Comparison of ENCODE assay signal across 2 cellular contexts in the genomic region with DNA sequence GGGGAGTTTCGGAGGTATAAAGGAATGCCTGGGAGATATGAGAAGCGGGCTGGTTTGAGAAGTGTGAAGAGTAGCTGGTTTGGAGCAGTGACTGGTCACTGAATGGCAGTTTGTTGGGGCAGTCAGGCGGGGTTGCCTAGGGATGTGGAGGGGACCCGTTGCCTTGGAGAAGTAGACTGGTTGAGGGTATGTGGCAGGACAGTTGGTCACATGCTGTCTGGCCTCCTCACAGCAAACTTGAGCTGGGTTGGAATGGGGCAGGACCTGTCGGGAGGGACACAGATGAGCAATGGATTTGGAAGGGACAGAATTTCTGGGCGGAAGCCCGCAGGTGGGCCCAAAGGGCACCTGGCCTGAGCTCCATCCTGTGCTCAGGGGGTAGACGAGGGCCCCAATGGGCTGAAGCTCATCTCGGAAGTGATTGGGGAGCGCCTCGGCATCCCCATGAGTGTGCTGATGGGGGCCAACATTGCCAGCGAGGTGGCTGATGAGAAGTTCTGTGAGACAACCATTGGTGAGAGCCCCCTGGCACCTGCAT.
TF ChIP-seq lines count a peak whose summit lies in the region.

No MANE protein-coding gene starts in this region.

TF ChIP-seq in liver, 16 proteins besides CTCF, POLR2A, EP300 and RAD21:
- no peak for TF ChIP-seq ATF3 (IDR thresholded peaks at IDR 0.05)
- TF ChIP-seq TAF1 (conservative IDR thresholded peaks at IDR 0.05) = no peak
TF ChIP-seq in liver: peak in this region for 0.

TF ChIP-seq in SK-N-SH, 30 proteins besides CTCF, POLR2A, EP300 and RAD21:
- no peak for TF ChIP-seq FOXM1 (IDR thresholded peaks at IDR 0.05; ENCODE audit: low read depth)
- TF ChIP-seq ZBTB33 (IDR thresholded peaks at IDR 0.05; ENCODE audit: borderline replicate concordance, low read depth) = no peak
- no peak for TF ChIP-seq MEF2A (IDR thresholded peaks at IDR 0.05; ENCODE audit: borderline replicate concordance, low read depth)
- no peak for TF ChIP-seq TEAD4 (IDR thresholded peaks at IDR 0.05; ENCODE audit: borderline replicate concordance, insufficient read depth)
- TF ChIP-seq EZH2phosphoT487 (IDR thresholded peaks at IDR 0.05; ENCODE audit: borderline replicate concordance, low read depth) = no peak
- TF ChIP-seq SMC3 (IDR thresholded peaks at IDR 0.05; ENCODE audit: low read depth, low read length) = no peak
- no peak for TF ChIP-seq RCOR1 (IDR thresholded peaks at IDR 0.05; ENCODE audit: low read length)
- no peak for TF ChIP-seq FOXJ3 (CRISPR knock-in tag; IDR thresholded peaks at IDR 0.05)
- no peak for TF ChIP-seq GATA2 (CRISPR knock-in tag; IDR thresholded peaks at IDR 0.05)
- no peak for TF ChIP-seq IRF3 (IDR thresholded peaks at IDR 0.05; ENCODE audit: low read depth, low read length)
- TF ChIP-seq, protein P1, sequence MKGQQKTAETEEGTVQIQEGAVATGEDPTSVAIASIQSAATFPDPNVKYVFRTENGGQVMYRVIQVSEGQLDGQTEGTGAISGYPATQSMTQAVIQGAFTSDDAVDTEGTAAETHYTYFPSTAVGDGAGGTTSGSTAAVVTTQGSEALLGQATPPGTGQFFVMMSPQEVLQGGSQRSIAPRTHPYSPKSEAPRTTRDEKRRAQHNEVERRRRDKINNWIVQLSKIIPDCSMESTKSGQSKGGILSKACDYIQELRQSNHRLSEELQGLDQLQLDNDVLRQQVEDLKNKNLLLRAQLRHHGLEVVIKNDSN (IDR thresholded peaks at IDR 0.05; ENCODE audit: borderline replicate concordance, low read depth) = no peak
